ENCODE assay signal across 11 cellular contexts in the genomic region with DNA sequence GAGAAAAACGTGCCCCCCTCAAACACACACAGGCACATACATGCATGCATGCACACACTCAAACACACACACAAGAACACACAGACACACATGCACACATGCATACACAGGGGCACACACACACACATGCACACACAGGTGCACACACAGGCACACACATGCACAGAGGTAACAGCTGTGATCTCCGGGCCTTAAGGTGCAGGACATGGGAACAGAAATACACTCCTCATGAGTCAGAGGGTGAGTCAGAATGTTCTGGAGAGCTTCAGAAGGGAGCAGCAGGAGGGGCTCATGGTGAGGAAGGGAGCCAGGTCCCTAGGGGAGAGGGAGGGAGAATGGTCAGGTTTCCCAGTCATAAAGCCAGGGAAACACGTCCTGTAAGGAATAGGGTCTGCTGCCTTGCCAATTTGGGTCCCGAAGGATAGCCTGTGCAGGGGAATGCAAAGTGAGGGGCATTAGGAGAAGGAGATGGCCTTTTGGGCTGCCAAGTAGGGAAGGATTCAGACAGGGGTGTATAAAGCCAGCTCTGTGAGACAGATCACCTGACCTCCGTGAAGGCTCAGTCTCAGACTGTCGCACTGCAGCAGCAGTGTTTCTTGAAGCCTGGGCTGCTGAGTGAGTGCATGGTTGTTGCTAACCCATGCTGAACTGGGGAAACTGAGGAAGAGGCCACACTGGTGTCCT.
DNase-seq lines count a peak whose midpoint lies in the region; ATAC-seq and TF ChIP-seq lines count a peak whose summit lies in the region.
"Had no signal": no experiment of that assay in that cellular context is flagged by ENCODE, and none has a peak within 500 bp of the region (broad histone marks: within the 10 kb centered on the region; RNA-seq: fewer than 3 reads in every experiment).

No MANE protein-coding gene starts in this region.

- no peak for TF ChIP-seq CTCF in esophagus squamous epithelium (IDR thresholded peaks at IDR 0.05)
- TF ChIP-seq CTCF in gastrocnemius medialis (IDR thresholded peaks at IDR 0.05 in 4 of 5, conservative IDR thresholded peaks at IDR 0.05 in 1 of 5), result no peak

- in situ Hi-C loops in gastrocnemius medialis (cut with MboI; ENCODE audit: low sequenced_read_pairs in 4 of 4), result no loop called here

- ATAC-seq in gastrocnemius medialis, result peak; percentile 60 to 74
- no peak for ATAC-seq in GM18520 (IDR thresholded peaks at IDR 0.05; ENCODE audit: unreplicated experiment)

- H3K36me3 ChIP-seq in esophagus squamous epithelium, result no peaks in the 10 kb centered on the region
- H3K36me3 ChIP-seq in gastrocnemius medialis, result no peaks in the 10 kb centered on the region

- TF ChIP-seq POLR2A in esophagus squamous epithelium (IDR thresholded peaks at IDR 0.05) (no peak), gastrocnemius medialis (IDR thresholded peaks at IDR 0.05) (no peak)

- intact Hi-C loops in esophagus squamous epithelium (cut with DNase I), result no loop called here
- intact Hi-C loops in gastrocnemius medialis (cut with DNase I; ENCODE audit: low total_unique reads), result no loop called here

- WGBS in esophagus squamous epithelium, 2 donors, result 42 to 49% methylated on average over 5 to 6 of the region's 6 CpGs

- no peak overlapping the region for H3K4me3 ChIP-seq in esophagus squamous epithelium
- no peak overlapping the region for H3K4me3 ChIP-seq in gastrocnemius medialis

- H3K27ac ChIP-seq in esophagus squamous epithelium (peak overlapping the region; percentile 44 to 78 (median 64)), gastrocnemius medialis (no peak overlapping the region)

- H3K9me3 ChIP-seq in esophagus squamous epithelium, result no peaks in the 10 kb centered on the region
- H3K9me3 ChIP-seq in gastrocnemius medialis, result no peaks in the 10 kb centered on the region

- DNase-seq in GM03348 (ENCODE audit: low spot score) (peak; percentile 59), RPMI7951 (ENCODE audit: low read depth) (peak; percentile 92), esophagus squamous epithelium (lab: John Stamatoyannopoulos, UW) (no peak), gastrocnemius medialis (no peak), SK-N-DZ (ENCODE audit: low spot score) (no peak), NCI-H1105 (lab: John Stamatoyannopoulos, UW) (no peak)
- no peak for DNase-seq in activated naive CD4-positive, alpha-beta T cell treated with anti-CD3 and anti-CD28 coated beads, Interleukin-2, amount 50 U/mL, for 16 hours
- DNase-seq: activated CD8-positive, alpha-beta memory T cell treated with anti-CD3 and anti-CD28 coated beads, Interleukin-2, amount 50 U/mL, for 4 hours; DND-41; NCI-H2171 treated with DMSO at 0.1 percent for 48 hours had no signal

- no peaks in the 10 kb centered on the region for H3K27me3 ChIP-seq in esophagus squamous epithelium
- no peaks in the 10 kb centered on the region for H3K27me3 ChIP-seq in gastrocnemius medialis

- H3K4me1 ChIP-seq in esophagus squamous epithelium, result peaks cover 25 to 57% (median 44%) of the 10 kb centered on the region in 3 donors
- H3K4me1 ChIP-seq in gastrocnemius medialis, result no peaks in the 10 kb centered on the region

Comparison
In these comparisons a context has a peak if more than half of its experiments do, and no peak if none do; other contexts are left out.
1. DNase-seq: peak in GM03348 (single experiment) and RPMI7951 (single experiment); none in esophagus squamous epithelium (single experiment), gastrocnemius medialis (0 of 2), SK-N-DZ (single experiment), NCI-H1105 (single experiment) and activated naive CD4-positive, alpha-beta T cell treated with anti-CD3 and anti-CD28 coated beads, Interleukin-2, amount 50 U/mL, for 16 hours (single experiment).
2. H3K27ac ChIP-seq: peak in esophagus squamous epithelium (4 of 4); none in gastrocnemius medialis (0 of 4).